ENCODE assay signal across 15 cellular contexts in genomic region chr18:13211537-13211936, GRCh38.
"Had no signal": no experiment of that assay in that cellular context is flagged by ENCODE, and none has a peak within 500 bp of the region (broad histone marks: within the 10 kb centered on the region; RNA-seq: fewer than 3 reads in every experiment).

No MANE protein-coding gene starts in this region.

- H3K4me1 ChIP-seq: parathyroid adenoma had no signal

- H3K4me3 ChIP-seq: gastrocnemius medialis, heart right ventricle had no signal

- H3K9me3 Mint-ChIP-seq: stimulated activated memory B cell treated with anti-CD40 and anti-IgM and Interleukin-4, amounts not matched to agents 10 μg/mL and 1 μg/mL and 100 μg/mL, for 72 hours had no signal

- H3K36me3 Mint-ChIP-seq: naive B cell; stimulated activated memory B cell treated with anti-CD40 and anti-IgM and Interleukin-4, amounts not matched to agents 10 μg/mL and 1 μg/mL and 100 μg/mL, for 72 hours had no signal

- DNase-seq: activated CD4-positive, alpha-beta T cell treated with anti-CD3 and anti-CD28 coated beads, Interleukin-2, amount 50 U/mL, for 48 hours; activated naive CD4-positive, alpha-beta T cell treated with anti-CD3 and anti-CD28 coated beads, Interleukin-2, amount 50 U/mL, for 16 hours; gastrocnemius medialis; heart right ventricle; left cardiac atrium; mammary epithelial cell; naive B cell; retina; stimulated activated CD4-positive, alpha-beta T cell treated with anti-CD3 and anti-CD28 coated beads, Interleukin-2, amount 100 ng/mL, for 48 hours; T-helper 1 cell; T1000 had no signal

- H3K27ac ChIP-seq: epithelial cell of prostate, gastrocnemius medialis, heart right ventricle, neutrophil, parathyroid adenoma had no signal

- H3K9me3 ChIP-seq: gastrocnemius medialis, neutrophil had no signal

- H3K27me3 ChIP-seq: gastrocnemius medialis had no signal

- H3K9ac ChIP-seq: parathyroid adenoma had no signal

- H3K4me3 Mint-ChIP-seq: naive B cell; stimulated activated memory B cell treated with anti-CD40 and anti-IgM and Interleukin-4, amounts not matched to agents 10 μg/mL and 1 μg/mL and 100 μg/mL, for 72 hours had no signal

- H3K36me3 ChIP-seq: gastrocnemius medialis, heart right ventricle, neutrophil had no signal

- H2AFZ ChIP-seq: parathyroid adenoma had no signal

- H3K27ac Mint-ChIP-seq: naive B cell; stimulated activated memory B cell treated with anti-CD40 and anti-IgM and Interleukin-4, amounts not matched to agents 10 μg/mL and 1 μg/mL and 100 μg/mL, for 72 hours had no signal

- H3K79me2 ChIP-seq: parathyroid adenoma had no signal
